Comparison of ENCODE assay signal across 9 cellular contexts in genomic region chr2:119283873-119284331, GRCh38.
DNase-seq lines count a peak whose midpoint lies in the region; ATAC-seq, FAIRE-seq and TF ChIP-seq lines count a peak whose summit lies in the region.
"Had no signal": no experiment of that assay in that cellular context is flagged by ENCODE, and none has a peak within 500 bp of the region (broad histone marks: within the 10 kb centered on the region; RNA-seq: fewer than 3 reads in every experiment).

No MANE protein-coding gene starts in this region.

- no peaks in the 10 kb centered on the region for H3K79me2 ChIP-seq in mammary epithelial cell (ENCODE audit: insufficient read depth, low read length)

- H2AFZ ChIP-seq in mammary epithelial cell (ENCODE audit: low read depth, low read length), result peak overlapping the region; percentile 80

- WGBS in mammary epithelial cell (ENCODE audit: low coverage, missing lambda C conversion rate), result 2% methylated on average over 10 of the region's 10 CpGs

- in situ Hi-C loops in mammary epithelial cell (cut with MboI; ENCODE audit: low sequenced_read_pairs in 2 of 2), result loop anchor here in 1 of 2 donors (10.0 kb wide), 2 partner anchors 269 to 399 kb away; no protein-coding TSS in a partner anchor

- CTCF ChIA-PET in mammary epithelial cell (lab: Charles Lee; ENCODE audit: low non-redundant PET), result no interaction called here

- dilution Hi-C loops in mammary epithelial cell (cut with HindIII; ENCODE audit: low sequenced_read_pairs), result no loop called here

- intact Hi-C loops in mammary epithelial cell (cut with micrococcal nuclease), result no loop called here

- FAIRE-seq in urothelium cell line (lab: Jason Lieb, UNC), result no peak

- no peak for ATAC-seq in GM18907 (IDR thresholded peaks at IDR 0.05; ENCODE audit: unreplicated experiment)

- peak overlapping the region in 1 of 3 experiments; percentile 6 for H3K4me3 ChIP-seq in mammary epithelial cell (replicated peaks in 1 of 3; ENCODE audit: insufficient read depth in 1 of 3, low read depth in 2 of 3, low read length in 3 of 3)
- H3K4me3 ChIP-seq: Peyer's patch had no signal

- no peaks in the 10 kb centered on the region for H3K27me3 ChIP-seq in mammary epithelial cell (ENCODE audit: insufficient read depth, low read length)
- H3K27me3 ChIP-seq: Peyer's patch had no signal

- peak overlapping the region; percentile 57 for H3K27ac ChIP-seq in mammary epithelial cell (ENCODE audit: insufficient read depth, low read depth, low read length)
- H3K27ac ChIP-seq: Peyer's patch had no signal

- no peaks in the 10 kb centered on the region for H3K9me3 ChIP-seq in mammary epithelial cell (replicated peaks; ENCODE audit: insufficient read depth, low read length)
- H3K9me3 ChIP-seq: Peyer's patch had no signal

- peak overlapping the region; percentile 33 for H3K9ac ChIP-seq in mammary epithelial cell (ENCODE audit: insufficient read depth, low read length)

- peak overlapping the region; percentile 59 for H3K4me2 ChIP-seq in mammary epithelial cell (ENCODE audit: insufficient read depth, low read depth, low read length)

- BruUV-seq in mammary epithelial cell (replicated peaks; lab: Mats Ljungman, UMichigan), result no TSS peak

- no peak for TF ChIP-seq CTCF in mammary epithelial cell (conservative IDR thresholded peaks at IDR 0.05 in 1 of 2, IDR thresholded peaks at IDR 0.05 in 1 of 2; ENCODE audit: extremely low read depth in 1 of 2, insufficient read depth in 1 of 2, low read depth in 1 of 2, low read length in 2 of 2)

- DNase-seq in SIG-M5 treated with dmso at 0.1 percent for 504 hours (lab: John Stamatoyannopoulos, UW; ENCODE audit: unreplicated experiment), result peak; percentile 66
- DNase-seq in SIG-M5 (lab: John Stamatoyannopoulos, UW), result no peak
- peak; percentile 95 for DNase-seq in mammary epithelial cell
- DNase-seq in left kidney (ENCODE audit: low read depth, low spot score), result peak; percentile 38
- peak; percentile 56 for DNase-seq in urothelium cell line (ENCODE audit: low spot score)
- DNase-seq in GM19238 (ENCODE audit: insufficient read length, low spot score), result no peak
- DNase-seq in stimulated activated CD4-positive, alpha-beta T cell treated with anti-CD3 and anti-CD28 coated beads, Interleukin-15, amount 100 ng/mL, for 24 hours, result no peak

- H3K4me1 ChIP-seq in mammary epithelial cell (ENCODE audit: insufficient read depth, low read length), result peaks cover 14% of the 10 kb centered on the region
- H3K4me1 ChIP-seq: Peyer's patch had no signal

- no peaks in the 10 kb centered on the region for H3K36me3 ChIP-seq in mammary epithelial cell (ENCODE audit: insufficient read depth, low read length)
- H3K36me3 ChIP-seq: Peyer's patch had no signal

- no peaks in the 10 kb centered on the region for H4K20me1 ChIP-seq in mammary epithelial cell (ENCODE audit: insufficient read depth, low read length)

Comparison
In these comparisons a context has a peak if more than half of its experiments do, and no peak if none do; other contexts are left out.
1. DNase-seq: peak in SIG-M5 treated with dmso at 0.1 percent for 504 hours (single experiment), mammary epithelial cell (single experiment), left kidney (single experiment) and urothelium cell line (single experiment); none in SIG-M5 (single experiment), GM19238 (single experiment) and stimulated activated CD4-positive, alpha-beta T cell treated with anti-CD3 and anti-CD28 coated beads, Interleukin-15, amount 100 ng/mL, for 24 hours (single experiment).